In genomic region chr15:98901438-98901837, GRCh38 we compare ENCODE assay signal across 14 cellular contexts.
DNase-seq lines count a peak whose midpoint lies in the region; ATAC-seq and TF ChIP-seq lines count a peak whose summit lies in the region.
"Had no signal": no experiment of that assay in that cellular context is flagged by ENCODE, and none has a peak within 500 bp of the region (broad histone marks: within the 10 kb centered on the region; RNA-seq: fewer than 3 reads in every experiment).

No MANE protein-coding gene starts in this region.

- H3K9me3 Mint-ChIP-seq in Caco-2 (ENCODE audit: unreplicated experiment) = no peaks in the 10 kb centered on the region
- H3K9me3 Mint-ChIP-seq: activated CD4-positive, alpha-beta T cell treated with anti-CD3 and anti-CD28 coated beads, Interleukin-2, amount 10 ng/mL, durations not matched to agents 7 days and 5 days had no signal

- H3K79me2 ChIP-seq in osteoblast (ENCODE audit: insufficient read depth, low read length) = peaks cover 20% of the 10 kb centered on the region

- H3K36me3 ChIP-seq in Caco-2 (ENCODE audit: control insufficient read depth, insufficient read depth, low read length) (no peaks in the 10 kb centered on the region), RWPE2 (ENCODE audit: low read depth) (peaks cover 47% of the 10 kb centered on the region), osteoblast (ENCODE audit: insufficient read depth, low read length) (peaks cover 19% of the 10 kb centered on the region)

- H3K27me3 ChIP-seq in Caco-2 (replicated peaks; ENCODE audit: control insufficient read depth, insufficient read depth, low read length) (no peaks in the 10 kb centered on the region), RWPE2 (ENCODE audit: insufficient read depth, poor library complexity, severe bottlenecking) (no peaks in the 10 kb centered on the region), osteoblast (ENCODE audit: insufficient read depth, low read length) (no peaks in the 10 kb centered on the region)

- no peak overlapping the region for H3K4me2 ChIP-seq in osteoblast (ENCODE audit: insufficient read depth, low read length)

- H3K27ac ChIP-seq in RWPE2 (ENCODE audit: poor library complexity, severe bottlenecking) = peak overlapping the region; percentile 100
- peak overlapping the region; percentile 96 for H3K27ac ChIP-seq in epithelial cell of prostate
- peak overlapping the region; percentile 99 for H3K27ac ChIP-seq in osteoblast (ENCODE audit: low read depth, low read length)

- DNase-seq in Caco-2 (no peak), RWPE2 (ENCODE audit: low spot score) (no peak), epithelial cell of prostate (ENCODE audit: low read depth, low spot score) (no peak), osteoblast (ENCODE audit: insufficient read length, low spot score, missing footprints) (no peak), COLO668 (lab: John Stamatoyannopoulos, UW; ENCODE audit: unreplicated experiment) (no peak), D341Med (ENCODE audit: low spot score) (no peak), AML-193 (lab: John Stamatoyannopoulos, UW) (no peak), activated gamma-delta T cell (lab: John Stamatoyannopoulos, UW) (no peak)
- DNase-seq: activated CD4-positive, alpha-beta T cell treated with anti-CD3 and anti-CD28 coated beads, Interleukin-2, amount 10 ng/mL, durations not matched to agents 7 days and 5 days; activated T-cell treated with anti-CD3 and anti-CD28 coated beads for 4 hours; amygdala; DMS153; NCI-H1105 treated with DMSO at 0.1 percent for 48 hours had no signal

- CTCF ChIA-PET in Caco-2 (lab: Charles Lee) = interaction anchor here (0.6 kb wide), 1 partner anchor 82 kb away, joined by 3 read pairs; no protein-coding TSS in a partner anchor

- H2AFZ ChIP-seq in osteoblast (ENCODE audit: low read length) = no peak overlapping the region

- POLR2A ChIA-PET in Caco-2 (lab: Charles Lee) = no interaction called here

- H3K4me3 ChIP-seq in Caco-2 (ENCODE audit: low read depth, low read length) (no peak overlapping the region), RWPE2 (ENCODE audit: severe bottlenecking) (no peak overlapping the region), osteoblast (ENCODE audit: insufficient read depth, low read length) (no peak overlapping the region)

- intact Hi-C loops in Caco-2 (cut with micrococcal nuclease; ENCODE audit: unreplicated experiment) = loop anchor here (2.0 to 5.0 kb wide), 3 partner anchors 99 to 249 kb away; no protein-coding TSS in a partner anchor

- peaks cover 31% of the 10 kb centered on the region for H3K36me3 Mint-ChIP-seq in Caco-2 (ENCODE audit: insufficient read depth, unreplicated experiment)

- TF ChIP-seq CTCF in Caco-2 (IDR thresholded peaks at IDR 0.05; ENCODE audit: insufficient read depth in 1 of 2, low read depth in 1 of 2, low read length in 1 of 2, severe bottlenecking in 1 of 2, unreplicated experiment in 1 of 2) = no peak
- no peak for TF ChIP-seq CTCF in RWPE2 (IDR thresholded peaks at IDR 0.05; ENCODE audit: poor library complexity, severe bottlenecking)
- TF ChIP-seq CTCF in osteoblast (IDR thresholded peaks at IDR 0.05; ENCODE audit: extremely low read depth, low read depth, low read length) = no peak

- H3K4me1 Mint-ChIP-seq in Caco-2 (ENCODE audit: low read depth, unreplicated experiment) = peaks cover 45% of the 10 kb centered on the region
- H3K4me1 Mint-ChIP-seq: B cell had no signal

- ATAC-seq in RWPE2 (ENCODE audit: low read depth) = no peak

- H3K9me3 ChIP-seq in Caco-2 (no peaks in the 10 kb centered on the region), RWPE2 (ENCODE audit: severe bottlenecking) (no peaks in the 10 kb centered on the region), osteoblast (ENCODE audit: low read depth, low read length) (no peaks in the 10 kb centered on the region)

- H3K27me3 Mint-ChIP-seq in Caco-2 (ENCODE audit: insufficient read depth, unreplicated experiment) = no peaks in the 10 kb centered on the region
- H3K27me3 Mint-ChIP-seq: activated CD4-positive, alpha-beta T cell treated with anti-CD3 and anti-CD28 coated beads, Interleukin-2, amount 10 ng/mL, durations not matched to agents 7 days and 5 days; B cell had no signal

- H3K4me3 Mint-ChIP-seq in Caco-2 (ENCODE audit: unreplicated experiment) = peak overlapping the region; percentile 63
- H3K4me3 Mint-ChIP-seq: activated CD4-positive, alpha-beta T cell treated with anti-CD3 and anti-CD28 coated beads, Interleukin-2, amount 10 ng/mL, durations not matched to agents 7 days and 5 days; B cell had no signal

- no TSS peak for BruUV-seq in Caco-2 (replicated peaks; lab: Mats Ljungman, UMichigan)

- no peaks in the 10 kb centered on the region for H4K20me1 ChIP-seq in osteoblast (ENCODE audit: insufficient read depth, low read length)

- H3K4me1 ChIP-seq in Caco-2 = peaks cover 86% of the 10 kb centered on the region
- H3K4me1 ChIP-seq in RWPE2 (ENCODE audit: insufficient read depth, poor library complexity, severe bottlenecking) = peaks cover 71% of the 10 kb centered on the region
- peaks cover 71% of the 10 kb centered on the region for H3K4me1 ChIP-seq in osteoblast (ENCODE audit: insufficient read depth, low read length)

- peak overlapping the region; percentile 40 for H3K27ac Mint-ChIP-seq in Caco-2 (ENCODE audit: unreplicated experiment)
- H3K27ac Mint-ChIP-seq: activated CD4-positive, alpha-beta T cell treated with anti-CD3 and anti-CD28 coated beads, Interleukin-2, amount 10 ng/mL, durations not matched to agents 7 days and 5 days; B cell had no signal
